ENCODE assay signal across 15 cellular contexts in genomic region chr3:126549861-126550487, GRCh38. TPM values are rescaled to one million over a fixed set of nuclear protein-coding genes. Genes with fewer than 3 reads are reported as not detected.
DNase-seq lines count a peak whose midpoint lies in the region; ATAC-seq and TF ChIP-seq lines count a peak whose summit lies in the region.
"Had no signal": no experiment of that assay in that cellular context is flagged by ENCODE, and none has a peak within 500 bp of the region (broad histone marks: within the 10 kb centered on the region; RNA-seq: fewer than 3 reads in every experiment).

No MANE protein-coding gene starts in this region.

- H3K36me3 ChIP-seq in BLaER1 treated with 17β-estradiol and CSF1 and Interleukin-3, amounts not matched to agents 10 nM and 100 nM: no peaks in the 10 kb centered on the region
- H3K36me3 ChIP-seq in psoas muscle (ENCODE audit: insufficient read depth in 1 of 2, low read depth in 1 of 2): no peaks in the 10 kb centered on the region
- H3K36me3 ChIP-seq: esophagus muscularis mucosa had no signal

- H3K4me3 ChIP-seq in BLaER1 treated with 17β-estradiol and CSF1 and Interleukin-3, amounts not matched to agents 10 nM and 100 nM: no peak overlapping the region
- no peak overlapping the region for H3K4me3 ChIP-seq in psoas muscle
- H3K4me3 ChIP-seq: esophagus muscularis mucosa had no signal

- DNase-seq in iPS-NIHi7 (ENCODE audit: extremely low spot score): peak; percentile 16
- peak in 1 of 2 donors; percentile 24 for DNase-seq in psoas muscle
- no peak for DNase-seq in stimulated activated CD4-positive, alpha-beta T cell treated with anti-CD3 and anti-CD28 coated beads, Interleukin-4, amount 100 ng/mL, for 1 hour
- DNase-seq: activated CD8-positive, alpha-beta T cell treated with anti-CD3 and anti-CD28 coated beads, Interleukin-2, amount 10 ng/mL, durations not matched to agents 7 days and 5 days; activated gamma-delta T cell; dermis blood vessel endothelial cell; NCI-H446 treated with DMSO at 0.1 percent for 48 hours had no signal

- no peaks in the 10 kb centered on the region for H3K27me3 ChIP-seq in BLaER1 treated with 17β-estradiol and CSF1 and Interleukin-3, amounts not matched to agents 10 nM and 100 nM
- H3K27me3 ChIP-seq in psoas muscle (ENCODE audit: insufficient read depth in 3 of 3, low read length in 2 of 3): no peaks in the 10 kb centered on the region

- H3K9me3 ChIP-seq in BLaER1 treated with 17β-estradiol and CSF1 and Interleukin-3, amounts not matched to agents 10 nM and 100 nM (replicated peaks in 1 of 11): no peaks in the 10 kb centered on the region
- H3K9me3 ChIP-seq in psoas muscle: no peaks in the 10 kb centered on the region
- H3K9me3 ChIP-seq: esophagus muscularis mucosa had no signal

- TF ChIP-seq CTCF in VCaP (conservative IDR thresholded peaks at IDR 0.05): no peak
- TF ChIP-seq CTCF in psoas muscle (IDR thresholded peaks at IDR 0.05): no peak

- H4K20me1 ChIP-seq in BLaER1 treated with 17β-estradiol and CSF1 and Interleukin-3, amounts not matched to agents 10 nM and 100 nM: no peaks in the 10 kb centered on the region

- H3K4me2 ChIP-seq in BLaER1 treated with 17β-estradiol and CSF1 and Interleukin-3, amounts not matched to agents 10 nM and 100 nM: peak overlapping the region; percentile 6 to 78 (median 43); a peak in 18 of 22 replicates

- peaks cover 25 to 45% (median 39%) of the 10 kb centered on the region in 10 experiments for H3K4me1 ChIP-seq in BLaER1 treated with 17β-estradiol and CSF1 and Interleukin-3, amounts not matched to agents 10 nM and 100 nM
- H3K4me1 ChIP-seq in psoas muscle: no peaks in the 10 kb centered on the region
- H3K4me1 ChIP-seq: esophagus muscularis mucosa had no signal

- intact Hi-C loops in psoas muscle (cut with DNase I): no loop called here

- H3K9ac ChIP-seq in BLaER1 treated with 17β-estradiol and CSF1 and Interleukin-3, amounts not matched to agents 10 nM and 100 nM: no peak overlapping the region

- no peak overlapping the region for H3K27ac ChIP-seq in BLaER1 treated with 17β-estradiol and CSF1 and Interleukin-3, amounts not matched to agents 10 nM and 100 nM
- peak overlapping the region; percentile 65 for H3K27ac ChIP-seq in VCaP
- no peak overlapping the region for H3K27ac ChIP-seq in psoas muscle
- H3K27ac ChIP-seq: esophagus muscularis mucosa had no signal

- WGBS in psoas muscle, 3 donors: 53 to 67% (median 58%) methylated on average over 11 to 12 of the region's 12 CpGs

- ATAC-seq in psoas muscle (peak in 3 of 4 donors; percentile 10 to 44 (median 19)), HG02623 (IDR thresholded peaks at IDR 0.05; ENCODE audit: unreplicated experiment) (no peak), GM18520 (IDR thresholded peaks at IDR 0.05; ENCODE audit: unreplicated experiment) (no peak), GM21367 (IDR thresholded peaks at IDR 0.05; ENCODE audit: unreplicated experiment) (no peak)
- ATAC-seq: activated CD8-positive, alpha-beta T cell treated with anti-CD3 and anti-CD28 coated beads, Interleukin-2, amount 10 ng/mL, durations not matched to agents 7 days and 5 days had no signal

RNA-seq across cellular contexts. Expression of gene C3orf22, which starts 8.8 kb away (rescaled TPM):
- total RNA-seq in psoas muscle: under 1 TPM in 1 of 4 donors, not detected in 3; 0.12 TPM
- polyA plus RNA-seq in psoas muscle: not detected
- total RNA-seq: activated CD8-positive, alpha-beta T cell treated with anti-CD3 and anti-CD28 coated beads, Interleukin-2, amount 10 ng/mL, durations not matched to agents 7 days and 5 days; dermis blood vessel endothelial cell; esophagus muscularis mucosa; kidney epithelial cell; M059J had no signal

RNA-seq across cellular contexts. Expression of gene CHST13, which starts 26.0 kb away (rescaled TPM):
- total RNA-seq in psoas muscle: under 1 TPM in 1 of 4 donors, not detected in 3; 0.20 TPM
- under 1 TPM in 1 of 3 donors, not detected in 2; 0.07 TPM for polyA plus RNA-seq in psoas muscle
- total RNA-seq: activated CD8-positive, alpha-beta T cell treated with anti-CD3 and anti-CD28 coated beads, Interleukin-2, amount 10 ng/mL, durations not matched to agents 7 days and 5 days; dermis blood vessel endothelial cell; kidney epithelial cell; M059J had no signal

RNA-seq across cellular contexts. Expression of gene UROC1, which starts 32.4 kb away (rescaled TPM):
- total RNA-seq in psoas muscle: under 1 TPM in 2 of 4 donors, not detected in 2; 0.08 to 0.13 TPM
- polyA plus RNA-seq in psoas muscle: under 1 TPM in 1 of 3 donors, not detected in 2; 0.03 TPM
- total RNA-seq: dermis blood vessel endothelial cell, esophagus muscularis mucosa, kidney epithelial cell had no signal

Comparison
In these comparisons a context has a peak if more than half of its experiments do, and no peak if none do; other contexts are left out.
1. ATAC-seq: peak in psoas muscle (3 of 4); none in HG02623 (single experiment), GM18520 (single experiment) and GM21367 (single experiment).